In genomic region chr10:114343623-114344306, GRCh38 we compare ENCODE assay signal across 16 cellular contexts.
DNase-seq lines count a peak whose midpoint lies in the region; ATAC-seq and TF ChIP-seq lines count a peak whose summit lies in the region.
"Had no signal": no experiment of that assay in that cellular context is flagged by ENCODE, and none has a peak within 500 bp of the region (broad histone marks: within the 10 kb centered on the region; RNA-seq: fewer than 3 reads in every experiment).

No MANE protein-coding gene starts in this region.

- POLR2A ChIA-PET in MCF 10A (lab: Yijun Ruan, JAX): no interaction called here

- H3K4me3 Mint-ChIP-seq in MCF 10A (ENCODE audit: unreplicated experiment) (no peak overlapping the region), brain (no peak overlapping the region), neural crest cell (peak overlapping the region; percentile 27)
- H3K4me3 Mint-ChIP-seq: stimulated activated naive CD8-positive, alpha-beta T cell treated with anti-CD3 and anti-CD28 coated beads, Interleukin-15, amount 100 ng/mL, for 72 hours had no signal

- H3K4me1 Mint-ChIP-seq in MCF 10A (ENCODE audit: insufficient read depth, unreplicated experiment) (no peaks in the 10 kb centered on the region), brain (peaks cover 17% of the 10 kb centered on the region), neural crest cell (peaks cover 57% of the 10 kb centered on the region)
- H3K4me1 Mint-ChIP-seq: IgD-negative memory B cell had no signal

- H3K36me3 ChIP-seq in breast epithelium: no peaks in the 10 kb centered on the region
- H3K36me3 ChIP-seq in vagina: no peaks in the 10 kb centered on the region
- H3K36me3 ChIP-seq: cardiac muscle cell had no signal

- intact Hi-C loops in breast epithelium (cut with DNase I; ENCODE audit: low total_unique reads): no loop called here
- intact Hi-C loops in MCF 10A (cut with micrococcal nuclease): no loop called here
- intact Hi-C loops in vagina (cut with DNase I): no loop called here

- ATAC-seq in HG02763 (IDR thresholded peaks at IDR 0.05; ENCODE audit: unreplicated experiment): no peak
- ATAC-seq: SK-N-SH treated with all-trans-retinoic acid at 6 μM for 48 hours; stimulated activated naive CD8-positive, alpha-beta T cell treated with anti-CD3 and anti-CD28 coated beads, Interleukin-15, amount 100 ng/mL, for 72 hours had no signal

- H3K9me3 ChIP-seq in breast epithelium (no peaks in the 10 kb centered on the region), vagina (no peaks in the 10 kb centered on the region)

- H3K27ac ChIP-seq in breast epithelium (peak overlapping the region; percentile 40 to 62), vagina (peak overlapping the region; percentile 5)
- H3K27ac ChIP-seq: cardiac muscle cell had no signal

- TF ChIP-seq CTCF in breast epithelium (IDR thresholded peaks at IDR 0.05): no peak
- no peak for TF ChIP-seq CTCF in MCF 10A (IDR thresholded peaks at IDR 0.05; ENCODE audit: unreplicated experiment)
- no peak for TF ChIP-seq CTCF in brain (conservative IDR thresholded peaks at IDR 0.05)
- TF ChIP-seq CTCF in neural crest cell (conservative IDR thresholded peaks at IDR 0.05): no peak
- TF ChIP-seq CTCF in vagina (IDR thresholded peaks at IDR 0.05): no peak

- H3K27me3 Mint-ChIP-seq in MCF 10A (ENCODE audit: insufficient read depth, unreplicated experiment) (no peaks in the 10 kb centered on the region), brain (peaks cover 6% of the 10 kb centered on the region), neural crest cell (ENCODE audit: low read depth) (no peaks in the 10 kb centered on the region)
- H3K27me3 Mint-ChIP-seq: stimulated activated naive CD8-positive, alpha-beta T cell treated with anti-CD3 and anti-CD28 coated beads, Interleukin-15, amount 100 ng/mL, for 72 hours had no signal

- DNase-seq in breast epithelium (ENCODE audit: low spot score in 2 of 2): no peak
- no peak for DNase-seq in MCF 10A (ENCODE audit: unreplicated experiment)
- no peak for DNase-seq in neural crest cell (ENCODE audit: low read depth, low spot score)
- no peak for DNase-seq in vagina (ENCODE audit: extremely low spot score in 2 of 2)
- no peak for DNase-seq in central memory CD4-positive, alpha-beta T cell
- DNase-seq in NK-92 (lab: John Stamatoyannopoulos, UW; ENCODE audit: unreplicated experiment): no peak
- DNase-seq: ACHN; activated naive CD4-positive, alpha-beta T cell; GF-D8; NCI-H1694; stimulated activated naive CD8-positive, alpha-beta T cell treated with anti-CD3 and anti-CD28 coated beads, Interleukin-15, amount 100 ng/mL, for 72 hours had no signal

- H3K27ac Mint-ChIP-seq in MCF 10A (ENCODE audit: low read depth, unreplicated experiment) (no peak overlapping the region), brain (peak overlapping the region in 4 of 5 experiments; percentile 53 to 88 (median 56)), neural crest cell (ENCODE audit: unreplicated experiment) (peak overlapping the region; percentile 85)
- H3K27ac Mint-ChIP-seq: stimulated activated naive CD8-positive, alpha-beta T cell treated with anti-CD3 and anti-CD28 coated beads, Interleukin-15, amount 100 ng/mL, for 72 hours had no signal

- TF ChIP-seq POLR2A in breast epithelium (IDR thresholded peaks at IDR 0.05) (no peak), vagina (IDR thresholded peaks at IDR 0.05) (no peak)

- H3K36me3 Mint-ChIP-seq in MCF 10A (ENCODE audit: insufficient read depth, unreplicated experiment) (peaks cover 6% of the 10 kb centered on the region), brain (no peaks in the 10 kb centered on the region), neural crest cell (ENCODE audit: low read depth) (peaks cover 7% of the 10 kb centered on the region)
- H3K36me3 Mint-ChIP-seq: IgD-negative memory B cell had no signal

- H3K27me3 ChIP-seq in breast epithelium (no peaks in the 10 kb centered on the region), vagina (no peaks in the 10 kb centered on the region)

- H3K4me1 ChIP-seq in breast epithelium: peaks cover 0 to 4% of the 10 kb centered on the region in 2 donors
- peaks cover 17% of the 10 kb centered on the region for H3K4me1 ChIP-seq in vagina

- no peak overlapping the region for H3K4me3 ChIP-seq in breast epithelium
- H3K4me3 ChIP-seq in vagina: no peak overlapping the region
- H3K4me3 ChIP-seq: cardiac muscle cell had no signal

- H3K9me3 Mint-ChIP-seq in MCF 10A (ENCODE audit: unreplicated experiment) (no peaks in the 10 kb centered on the region), brain (no peaks in the 10 kb centered on the region), neural crest cell (no peaks in the 10 kb centered on the region)
- H3K9me3 Mint-ChIP-seq: IgD-negative memory B cell; stimulated activated naive CD8-positive, alpha-beta T cell treated with anti-CD3 and anti-CD28 coated beads, Interleukin-15, amount 100 ng/mL, for 72 hours had no signal

- BruUV-seq in MCF 10A (replicated peaks; lab: Mats Ljungman, UMichigan): no TSS peak

- CTCF ChIA-PET in MCF 10A (lab: Yijun Ruan, JAX): interaction anchor here (0.6 to 2.5 kb wide), 4 partner anchors 21 to 60 kb away, joined by 3 to 11 read pairs (median 4); partner anchors contain the start of gene AFAP1L2
